ENCODE assay signal across 24 cellular contexts in genomic region chr10:124984376-124984775, GRCh38. TPM values are rescaled to one million over a fixed set of nuclear protein-coding genes. Genes with fewer than 3 reads are reported as not detected.
A peak's percentile ranks its signal among the peaks of the same experiment; 100 is the strongest.
DNase-seq lines count a peak whose midpoint lies in the region; ATAC-seq, FAIRE-seq and TF ChIP-seq lines count a peak whose summit lies in the region.
"Had no signal": no experiment of that assay in that cellular context is flagged by ENCODE, and none has a peak within 500 bp of the region (broad histone marks: within the 10 kb centered on the region; RNA-seq: fewer than 3 reads in every experiment).

No MANE protein-coding gene starts in this region.

- H3K9ac ChIP-seq in astrocyte (ENCODE audit: low read length) (no peak overlapping the region), smooth muscle cell (ENCODE audit: low read depth) (no peak overlapping the region)

- ATAC-seq in activated naive CD8-positive, alpha-beta T cell treated with anti-CD3 and anti-CD28 coated beads, Interleukin-2, amount 50 U/mL, for 24 hours, result no peak
- peak; percentile 64 for ATAC-seq in left lobe of liver
- ATAC-seq: Panc1 had no signal

- FAIRE-seq in astrocyte (lab: Jason Lieb, UNC) (no peak), GM12891 (lab: Jason Lieb, UNC) (no peak)
- FAIRE-seq: GM18507, H54 had no signal

- H3K27me3 Mint-ChIP-seq in activated naive CD8-positive, alpha-beta T cell treated with anti-CD3 and anti-CD28 coated beads for 36 hours, result no peaks in the 10 kb centered on the region
- no peaks in the 10 kb centered on the region for H3K27me3 Mint-ChIP-seq in activated naive CD8-positive, alpha-beta T cell treated with anti-CD3 and anti-CD28 coated beads, Interleukin-2, amount 50 U/mL, for 24 hours
- no peaks in the 10 kb centered on the region for H3K27me3 Mint-ChIP-seq in astrocyte (ENCODE audit: low read depth, unreplicated experiment)

- peaks cover 49% of the 10 kb centered on the region for H3K36me3 ChIP-seq in astrocyte (ENCODE audit: insufficient read depth, low read length)
- H3K36me3 ChIP-seq in smooth muscle cell (ENCODE audit: low read depth), result peaks cover 9% of the 10 kb centered on the region
- peaks cover 41 to 57% of the 10 kb centered on the region in 2 donors for H3K36me3 ChIP-seq in ascending aorta

- intact Hi-C loops in ascending aorta (cut with DNase I), result no loop called here

- H3K4me2 ChIP-seq in astrocyte (ENCODE audit: low read length) (no peak overlapping the region), smooth muscle cell (no peak overlapping the region)

- DNase-seq in activated naive CD8-positive, alpha-beta T cell treated with anti-CD3 and anti-CD28 coated beads for 36 hours, result no peak
- DNase-seq in activated naive CD8-positive, alpha-beta T cell treated with anti-CD3 and anti-CD28 coated beads, Interleukin-2, amount 50 U/mL, for 24 hours, result no peak
- DNase-seq in astrocyte (ENCODE audit: low read depth), result no peak
- DNase-seq in left lobe of liver (ENCODE audit: low spot score), result no peak
- no peak for DNase-seq in smooth muscle cell (lab: John Stamatoyannopoulos, UW; ENCODE audit: unreplicated experiment)
- DNase-seq in SK-N-DZ (ENCODE audit: low spot score), result no peak
- DNase-seq in GM12891 (ENCODE audit: insufficient read length, low spot score), result no peak
- no peak for DNase-seq in ascending aorta (ENCODE audit: low spot score in 2 of 2)
- DNase-seq: DMS153, DND-41, Karpas-422, NCI-H1092, NCI-H1417 treated with DMSO at 0.1 percent for 48 hours, NCI-H1694 treated with DMSO at 0.1 percent for 48 hours, NCI-H2081, NCI-H2227 treated with DMSO at 0.1 percent for 48 hours, NCI-H510A, NCI-H69, SHP77 treated with DMSO at 0.1 percent for 48 hours had no signal

- no peaks in the 10 kb centered on the region for H3K9me3 Mint-ChIP-seq in activated naive CD8-positive, alpha-beta T cell treated with anti-CD3 and anti-CD28 coated beads for 36 hours
- H3K9me3 Mint-ChIP-seq in activated naive CD8-positive, alpha-beta T cell treated with anti-CD3 and anti-CD28 coated beads, Interleukin-2, amount 50 U/mL, for 24 hours, result no peaks in the 10 kb centered on the region
- no peaks in the 10 kb centered on the region for H3K9me3 Mint-ChIP-seq in astrocyte (ENCODE audit: unreplicated experiment)

- WGBS in smooth muscle cell (ENCODE audit: low lambda C conversion rate), result 100% methylated on average over 1 of the region's 1 CpG

- H4K20me1 ChIP-seq in astrocyte (ENCODE audit: insufficient read depth, low read length) (peaks cover 41% of the 10 kb centered on the region), smooth muscle cell (ENCODE audit: low read depth) (peaks cover 69% of the 10 kb centered on the region)

- H3K79me2 ChIP-seq in astrocyte (ENCODE audit: insufficient read depth, low read length), result peaks cover 19% of the 10 kb centered on the region
- H3K79me2 ChIP-seq in smooth muscle cell (ENCODE audit: low read depth), result peaks cover 18% of the 10 kb centered on the region

- H3K27me3 ChIP-seq in astrocyte (ENCODE audit: insufficient read depth, low read length) (no peaks in the 10 kb centered on the region), smooth muscle cell (ENCODE audit: low read depth) (no peaks in the 10 kb centered on the region), ascending aorta (no peaks in the 10 kb centered on the region)

- no peak overlapping the region for H3K4me3 Mint-ChIP-seq in activated naive CD8-positive, alpha-beta T cell treated with anti-CD3 and anti-CD28 coated beads for 36 hours
- H3K4me3 Mint-ChIP-seq in activated naive CD8-positive, alpha-beta T cell treated with anti-CD3 and anti-CD28 coated beads, Interleukin-2, amount 50 U/mL, for 24 hours, result no peak overlapping the region
- H3K4me3 Mint-ChIP-seq in astrocyte (ENCODE audit: unreplicated experiment), result no peak overlapping the region

- peaks cover 21% of the 10 kb centered on the region for H3F3A ChIP-seq in smooth muscle cell (ENCODE audit: low read depth)

- no peak for TF ChIP-seq POLR2A in GM12891 (IDR thresholded peaks at IDR 0.05; ENCODE audit: low read depth, low read length)

- peaks cover 15% of the 10 kb centered on the region for H3K4me1 Mint-ChIP-seq in activated naive CD8-positive, alpha-beta T cell treated with anti-CD3 and anti-CD28 coated beads for 36 hours
- H3K4me1 Mint-ChIP-seq in activated naive CD8-positive, alpha-beta T cell treated with anti-CD3 and anti-CD28 coated beads, Interleukin-2, amount 50 U/mL, for 24 hours, result peaks cover 8% of the 10 kb centered on the region
- peaks cover 14% of the 10 kb centered on the region for H3K4me1 Mint-ChIP-seq in astrocyte (ENCODE audit: low read depth, unreplicated experiment)

- no peaks in the 10 kb centered on the region for H3K9me3 ChIP-seq in astrocyte (ENCODE audit: insufficient read depth, low read depth, low read length)
- no peaks in the 10 kb centered on the region for H3K9me3 ChIP-seq in smooth muscle cell (replicated peaks; ENCODE audit: low read depth)
- no peaks in the 10 kb centered on the region for H3K9me3 ChIP-seq in ascending aorta

- H3K4me3 ChIP-seq in astrocyte (ENCODE audit: insufficient read depth, low read depth, low read length), result no peak overlapping the region
- no peak overlapping the region for H3K4me3 ChIP-seq in smooth muscle cell
- H3K4me3 ChIP-seq in ascending aorta, result no peak overlapping the region
- H3K4me3 ChIP-seq: SK-N-MC had no signal

- peak overlapping the region; percentile 16 for H3K27ac Mint-ChIP-seq in activated naive CD8-positive, alpha-beta T cell treated with anti-CD3 and anti-CD28 coated beads for 36 hours
- H3K27ac Mint-ChIP-seq in activated naive CD8-positive, alpha-beta T cell treated with anti-CD3 and anti-CD28 coated beads, Interleukin-2, amount 50 U/mL, for 24 hours, result no peak overlapping the region
- H3K27ac Mint-ChIP-seq in astrocyte (ENCODE audit: unreplicated experiment), result peak overlapping the region; percentile 49

- H3K27ac ChIP-seq in astrocyte (ENCODE audit: low read depth, low read length) (no peak overlapping the region), smooth muscle cell (ENCODE audit: low read depth) (peak overlapping the region; percentile 52), ascending aorta (no peak overlapping the region)
- H3K27ac ChIP-seq: 22Rv1, SK-N-MC had no signal

- H3K4me1 ChIP-seq in astrocyte (ENCODE audit: insufficient read depth, low read length), result no peaks in the 10 kb centered on the region
- H3K4me1 ChIP-seq in smooth muscle cell (ENCODE audit: low read depth), result no peaks in the 10 kb centered on the region
- peaks cover 4 to 9% of the 10 kb centered on the region in 2 donors for H3K4me1 ChIP-seq in ascending aorta

- H2AFZ ChIP-seq in astrocyte (ENCODE audit: low read depth, low read length) (no peak overlapping the region), smooth muscle cell (ENCODE audit: low read depth) (no peak overlapping the region)

- TF ChIP-seq CTCF in astrocyte (IDR thresholded peaks at IDR 0.05; ENCODE audit: insufficient read depth, low read depth, low read length), result no peak
- no peak for TF ChIP-seq CTCF in smooth muscle cell (IDR thresholded peaks at IDR 0.05; ENCODE audit: borderline replicate concordance, insufficient read depth, poor library complexity, severe bottlenecking)
- no peak for TF ChIP-seq CTCF in ascending aorta (IDR thresholded peaks at IDR 0.05)

- H3K36me3 Mint-ChIP-seq in activated naive CD8-positive, alpha-beta T cell treated with anti-CD3 and anti-CD28 coated beads for 36 hours, result peaks cover 25% of the 10 kb centered on the region
- H3K36me3 Mint-ChIP-seq in activated naive CD8-positive, alpha-beta T cell treated with anti-CD3 and anti-CD28 coated beads, Interleukin-2, amount 50 U/mL, for 24 hours (ENCODE audit: low read depth), result peaks cover 61% of the 10 kb centered on the region
- peaks cover 23% of the 10 kb centered on the region for H3K36me3 Mint-ChIP-seq in astrocyte (ENCODE audit: low read depth, unreplicated experiment)

TF ChIP-seq in GM12891, 5 proteins besides CTCF, POLR2A, EP300 and RAD21:
- TF ChIP-seq SPI1 (IDR thresholded peaks at IDR 0.05; ENCODE audit: low read depth, low read length), result no peak
- TF ChIP-seq TAF1 (IDR thresholded peaks at IDR 0.05; ENCODE audit: low read depth, low read length), result no peak
- TF ChIP-seq POLR2AphosphoS5 (IDR thresholded peaks at IDR 0.05; ENCODE audit: low read depth, low read length), result no peak
- no peak for TF ChIP-seq POU2F2 (IDR thresholded peaks at IDR 0.05; ENCODE audit: low read depth, low read length)
- no peak for TF ChIP-seq PAX5 (IDR thresholded peaks at IDR 0.05; ENCODE audit: insufficient read depth, low read length, severe bottlenecking)

RNA-seq across cellular contexts. Expression of gene ZRANB1, which starts 42.5 kb away (rescaled TPM):
- 10 to 100 TPM; 11.5 to 12.6 TPM for total RNA-seq in activated naive CD8-positive, alpha-beta T cell treated with anti-CD3 and anti-CD28 coated beads for 36 hours
- total RNA-seq in astrocyte (24.5 and 24.9 TPM in 2 replicates), left lobe of liver (11.6 TPM), smooth muscle cell (24.1 and 30.2 TPM in 2 replicates), ascending aorta (24.7 TPM)
- 7.5 and 8.2 TPM in 2 replicates for polyA plus RNA-seq in smooth muscle cell
- 19.0 and 21.8 TPM in 2 replicates for polyA plus RNA-seq in SK-N-DZ (2014; cell fraction: cytosol; rRNA removed)
- 10.6 and 10.9 TPM in 2 replicates for polyA plus RNA-seq in SK-N-DZ (2014; cell fraction: nucleus; rRNA removed)
- polyA plus RNA-seq in GM12891 (2012; ENCODE audit: low read depth, missing spikeins), result 5.2 TPM
